In the genomic region with DNA sequence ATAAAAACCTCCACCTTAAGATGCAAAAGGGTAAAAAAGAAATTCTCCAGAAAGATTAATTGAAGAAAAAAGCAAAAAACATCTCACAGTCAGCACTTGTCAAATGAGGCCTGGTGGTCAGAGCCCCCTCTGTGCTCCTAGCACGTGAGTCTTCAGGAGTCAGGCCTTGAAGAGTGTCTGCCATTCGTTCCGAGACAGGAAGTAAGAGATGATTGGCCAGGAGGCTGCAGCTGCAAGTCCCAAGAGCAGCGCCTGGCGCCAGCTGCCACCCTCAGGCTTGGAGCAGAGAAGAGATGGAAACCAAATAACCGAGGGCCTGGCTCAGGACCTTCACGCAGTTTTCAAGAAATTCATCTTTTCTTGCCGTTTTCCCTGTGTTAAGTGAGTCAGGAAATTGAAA, we compare ENCODE assay signal across 13 cellular contexts.
DNase-seq lines count a peak whose midpoint lies in the region; ATAC-seq and TF ChIP-seq lines count a peak whose summit lies in the region.
"Had no signal": no experiment of that assay in that cellular context is flagged by ENCODE, and none has a peak within 500 bp of the region (broad histone marks: within the 10 kb centered on the region; RNA-seq: fewer than 3 reads in every experiment).

No MANE protein-coding gene starts in this region.

- H3K4me3 ChIP-seq in psoas muscle (no peak overlapping the region), prostate gland (no peak overlapping the region)
- H3K4me3 ChIP-seq: upper lobe of right lung had no signal

- H3K36me3 ChIP-seq in psoas muscle (ENCODE audit: insufficient read depth in 1 of 2, low read depth in 1 of 2) (peaks cover 0 to 12% of the 10 kb centered on the region in 2 donors), prostate gland (no peaks in the 10 kb centered on the region)

- H3K9me3 ChIP-seq in psoas muscle = no peaks in the 10 kb centered on the region
- no peaks in the 10 kb centered on the region for H3K9me3 ChIP-seq in prostate gland
- H3K9me3 ChIP-seq: upper lobe of right lung had no signal

- peak overlapping the region; percentile 74 for H3K27ac ChIP-seq in psoas muscle
- H3K27ac ChIP-seq in prostate gland = no peak overlapping the region
- H3K27ac ChIP-seq: upper lobe of right lung had no signal

- DNase-seq in T-helper 1 cell (no peak), SHP77 treated with DMSO at 0.1 percent for 48 hours (lab: John Stamatoyannopoulos, UW) (peak; percentile 82), left ventricle myocardium superior (peak; percentile 50), psoas muscle (no peak), prostate gland (ENCODE audit: low spot score) (no peak)
- DNase-seq in stimulated activated naive CD4-positive, alpha-beta T cell (lab: John Stamatoyannopoulos, UW) = no peak
- DNase-seq: activated CD8-positive, alpha-beta memory T cell treated with anti-CD3 and anti-CD28 coated beads, Interleukin-2, amount 50 U/mL, for 48 hours; DMS 273 treated with DMSO at 0.1 percent for 48 hours; NCI-H2107; RPMI8226; upper lobe of right lung had no signal

- 51 to 71% (median 59%) methylated on average over 8 of the region's 8 CpGs for WGBS in psoas muscle, 3 donors
- WGBS in prostate gland = 74% methylated on average over 8 of the region's 8 CpGs

- peaks cover 8% of the 10 kb centered on the region for H3K4me1 Mint-ChIP-seq in T-helper 1 cell treated with Interleukin-12 subunit alpha and Interleukin-12 subunit beta and Interleukin-4 antibody, amounts not matched to agents 30 μg/mL and 1 μg/mL, for 36 hours (ENCODE audit: low read depth)

- H3K27me3 ChIP-seq in psoas muscle (ENCODE audit: insufficient read depth in 3 of 3, low read length in 2 of 3) (no peaks in the 10 kb centered on the region), prostate gland (replicated peaks; ENCODE audit: insufficient read depth) (no peaks in the 10 kb centered on the region)
- H3K27me3 ChIP-seq: upper lobe of right lung had no signal

- H3K27me3 Mint-ChIP-seq in T-helper 1 cell treated with Interleukin-12 subunit alpha and Interleukin-12 subunit beta and Interleukin-4 antibody, amounts not matched to agents 30 μg/mL and 1 μg/mL, for 36 hours (ENCODE audit: low read depth) = no peaks in the 10 kb centered on the region

- intact Hi-C loops in left ventricle myocardium superior (cut with micrococcal nuclease) (no loop called here), psoas muscle (cut with DNase I) (loop anchor here in 1 of 2 donors (2.0 kb wide), 1 partner anchor 15 kb away; no protein-coding TSS in a partner anchor), prostate gland (cut with DNase I) (no loop called here)

- TF ChIP-seq CTCF in psoas muscle (IDR thresholded peaks at IDR 0.05) = no peak
- TF ChIP-seq CTCF in prostate gland (IDR thresholded peaks at IDR 0.05) = no peak

- H3K4me1 ChIP-seq in psoas muscle = peaks cover 27% of the 10 kb centered on the region
- H3K4me1 ChIP-seq in prostate gland (replicated peaks) = no peaks in the 10 kb centered on the region
- H3K4me1 ChIP-seq: upper lobe of right lung had no signal

- H3K9me3 Mint-ChIP-seq in T-helper 1 cell treated with Interleukin-12 subunit alpha and Interleukin-12 subunit beta and Interleukin-4 antibody, amounts not matched to agents 30 μg/mL and 1 μg/mL, for 36 hours = no peaks in the 10 kb centered on the region

- peaks cover 9% of the 10 kb centered on the region for H3K36me3 Mint-ChIP-seq in T-helper 1 cell treated with Interleukin-12 subunit alpha and Interleukin-12 subunit beta and Interleukin-4 antibody, amounts not matched to agents 30 μg/mL and 1 μg/mL, for 36 hours (ENCODE audit: low read depth)

- ATAC-seq in left ventricle myocardium superior (peak; percentile 57), psoas muscle (peak; percentile 28 to 70 (median 53)), GM21723 (IDR thresholded peaks at IDR 0.05; ENCODE audit: unreplicated experiment) (no peak)
- ATAC-seq: upper lobe of right lung had no signal

- H3K4me3 Mint-ChIP-seq in T-helper 1 cell treated with Interleukin-12 subunit alpha and Interleukin-12 subunit beta and Interleukin-4 antibody, amounts not matched to agents 30 μg/mL and 1 μg/mL, for 36 hours = no peak overlapping the region

- TF ChIP-seq POLR2A in prostate gland (IDR thresholded peaks at IDR 0.05) = no peak

- H3K27ac Mint-ChIP-seq in T-helper 1 cell treated with Interleukin-12 subunit alpha and Interleukin-12 subunit beta and Interleukin-4 antibody, amounts not matched to agents 30 μg/mL and 1 μg/mL, for 36 hours = peak overlapping the region; percentile 65

Comparison
In these comparisons a context has a peak if more than half of its experiments do, and no peak if none do; other contexts are left out.
1. DNase-seq: peak in SHP77 treated with DMSO at 0.1 percent for 48 hours (single experiment) and left ventricle myocardium superior (single experiment); none in T-helper 1 cell (0 of 5), psoas muscle (0 of 2), prostate gland (single experiment) and stimulated activated naive CD4-positive, alpha-beta T cell (0 of 6).